25 cellular contexts compared by ENCODE assay signal in the genomic region with DNA sequence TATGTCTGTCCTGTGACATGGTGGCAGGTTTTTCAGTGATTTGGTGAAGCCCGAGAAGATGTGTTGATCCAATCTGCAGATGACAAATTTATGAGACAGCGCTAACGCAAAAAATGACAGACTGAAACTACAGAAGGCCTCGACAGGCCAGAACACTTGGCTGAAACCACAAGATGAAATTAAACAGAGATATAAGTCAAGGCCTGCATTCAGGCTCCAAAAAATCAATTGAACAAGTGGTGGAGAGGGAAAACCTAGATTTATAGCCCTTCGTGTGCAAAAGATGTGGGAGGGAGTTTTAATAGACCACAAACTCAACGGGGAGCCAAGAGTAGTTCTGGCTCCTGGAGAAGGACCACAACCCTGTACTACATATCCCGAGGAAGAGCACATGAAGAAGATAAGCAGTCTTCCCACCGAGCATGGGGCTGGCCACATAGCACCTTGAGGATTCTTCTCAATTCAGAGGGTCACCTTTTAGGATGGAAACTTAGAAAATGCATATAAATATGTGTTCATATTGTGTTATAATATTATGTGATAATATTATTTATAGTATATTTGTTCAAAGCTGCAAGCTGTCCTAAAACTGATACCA.
"Had no signal": no experiment of that assay in that cellular context is flagged by ENCODE, and none has a peak within 500 bp of the region (broad histone marks: within the 10 kb centered on the region; RNA-seq: fewer than 3 reads in every experiment).

No MANE protein-coding gene starts in this region.

- H3K27ac ChIP-seq: colonic mucosa, coronary artery, dorsolateral prefrontal cortex, epithelial cell of prostate, esophagus squamous epithelium, foreskin keratinocyte, gastrocnemius medialis, gastroesophageal sphincter, heart left ventricle, heart right ventricle, hepatocyte had no signal

- H3K4me1 ChIP-seq: colonic mucosa, esophagus squamous epithelium, foreskin keratinocyte, gastrocnemius medialis, heart left ventricle, heart right ventricle had no signal

- H3K9me3 Mint-ChIP-seq: dendritic cell treated with granulocyte-macrophage colony-stimulating factor and Interleukin-4, amounts not matched to agents 40 ng/mL and 50 ng/mL, for 4 days had no signal

- H3K27ac Mint-ChIP-seq: dendritic cell treated with granulocyte-macrophage colony-stimulating factor and Interleukin-4, amounts not matched to agents 40 ng/mL and 50 ng/mL, for 4 days; endodermal cell had no signal

- DNase-seq: colonic mucosa; cortex of kidney; dermis blood vessel endothelial cell; dorsolateral prefrontal cortex; effector CD4-positive, alpha-beta T cell; effector CD8-positive, alpha-beta T cell; effector memory CD4-positive, alpha-beta T cell; endodermal cell; erythroblast; esophagus squamous epithelium; foreskin fibroblast; foreskin keratinocyte; foreskin melanocyte; gastrocnemius medialis; glutamatergic neuron; head of caudate nucleus; heart left ventricle; heart right ventricle; hippocampal formation had no signal

- H3K27me3 ChIP-seq: colonic mucosa, foreskin keratinocyte, gastroesophageal sphincter had no signal

- H3K36me3 ChIP-seq: colonic mucosa, esophagus squamous epithelium, gastrocnemius medialis, gastroesophageal sphincter, heart left ventricle, heart right ventricle had no signal

- H3K4me3 ChIP-seq: colonic mucosa, coronary artery, dorsolateral prefrontal cortex, esophagus squamous epithelium, gastrocnemius medialis, gastroesophageal sphincter, heart left ventricle, heart right ventricle, hepatocyte had no signal

- H3K9me3 ChIP-seq: colonic mucosa, esophagus squamous epithelium, gastrocnemius medialis, gastroesophageal sphincter, heart left ventricle, heart right ventricle had no signal

- ATAC-seq: esophagus mucosa, foreskin keratinocyte, gastrocnemius medialis, gastroesophageal sphincter, heart left ventricle, heart right ventricle had no signal

- H3K4me3 Mint-ChIP-seq: dendritic cell treated with granulocyte-macrophage colony-stimulating factor and Interleukin-4, amounts not matched to agents 40 ng/mL and 50 ng/mL, for 4 days; endodermal cell had no signal
